In genomic region chr10:103636492-103636891, GRCh38 we compare ENCODE assay signal across 14 cellular contexts.
DNase-seq lines count a peak whose midpoint lies in the region; FAIRE-seq and TF ChIP-seq lines count a peak whose summit lies in the region.
"Had no signal": no experiment of that assay in that cellular context is flagged by ENCODE, and none has a peak within 500 bp of the region (broad histone marks: within the 10 kb centered on the region; RNA-seq: fewer than 3 reads in every experiment).

No MANE protein-coding gene starts in this region.

- H3K27me3 ChIP-seq in HUES6 (ENCODE audit: control insufficient read depth, insufficient read depth, low read length) (no peaks in the 10 kb centered on the region), Caco-2 (replicated peaks; ENCODE audit: control insufficient read depth, insufficient read depth, low read length) (no peaks in the 10 kb centered on the region)
- H3K27me3 ChIP-seq: brain microvascular endothelial cell had no signal

- peak overlapping the region; percentile 24 for H3K9ac ChIP-seq in HUES6 (ENCODE audit: low read length)
- no peak overlapping the region for H3K9ac ChIP-seq in kidney (ENCODE audit: low read length in 2 of 2)

- TF ChIP-seq CTCF in brain (conservative IDR thresholded peaks at IDR 0.05): no peak
- no peak for TF ChIP-seq CTCF in kidney (IDR thresholded peaks at IDR 0.05; ENCODE audit: borderline replicate concordance, extremely low read depth, insufficient read depth)
- no peak for TF ChIP-seq CTCF in Caco-2 (IDR thresholded peaks at IDR 0.05; ENCODE audit: insufficient read depth in 1 of 2, low read depth in 1 of 2, low read length in 1 of 2, severe bottlenecking in 1 of 2, unreplicated experiment in 1 of 2)
- TF ChIP-seq CTCF in OCI-LY7 (conservative IDR thresholded peaks at IDR 0.05; ENCODE audit: low read length): no peak

- H3K4me3 Mint-ChIP-seq in brain (peak overlapping the region in 1 of 5 experiments; percentile 22), Caco-2 (ENCODE audit: unreplicated experiment) (no peak overlapping the region)
- H3K4me3 Mint-ChIP-seq: activated CD8-positive, alpha-beta memory T cell treated with anti-CD3 and anti-CD28 coated beads, Interleukin-2, amount 10 ng/mL, durations not matched to agents 7 days and 5 days; naive thymus-derived CD8-positive, alpha-beta T cell; stimulated activated naive CD8-positive, alpha-beta T cell treated with anti-CD3 and anti-CD28 coated beads, Interleukin-15, Interleukin-2, amounts not matched to agents 100 ng/mL and 50 ng/mL, for 24 hours had no signal

- H3K27me3 Mint-ChIP-seq in brain: no peaks in the 10 kb centered on the region
- no peaks in the 10 kb centered on the region for H3K27me3 Mint-ChIP-seq in Caco-2 (ENCODE audit: insufficient read depth, unreplicated experiment)
- H3K27me3 Mint-ChIP-seq: activated CD8-positive, alpha-beta memory T cell treated with anti-CD3 and anti-CD28 coated beads, Interleukin-2, amount 10 ng/mL, durations not matched to agents 7 days and 5 days; naive thymus-derived CD8-positive, alpha-beta T cell; stimulated activated naive CD8-positive, alpha-beta T cell treated with anti-CD3 and anti-CD28 coated beads, Interleukin-15, Interleukin-2, amounts not matched to agents 100 ng/mL and 50 ng/mL, for 24 hours had no signal

- H3K9me2 ChIP-seq in OCI-LY7 (ENCODE audit: insufficient read depth, low read length): no peaks in the 10 kb centered on the region

- no peaks in the 10 kb centered on the region for H3K79me2 ChIP-seq in OCI-LY7 (ENCODE audit: insufficient read depth, low read depth, low read length)

- H3K27ac Mint-ChIP-seq in brain (peak overlapping the region; percentile 40 to 89 (median 89)), Caco-2 (ENCODE audit: unreplicated experiment) (no peak overlapping the region)
- H3K27ac Mint-ChIP-seq: activated CD8-positive, alpha-beta memory T cell treated with anti-CD3 and anti-CD28 coated beads, Interleukin-2, amount 10 ng/mL, durations not matched to agents 7 days and 5 days; stimulated activated naive CD8-positive, alpha-beta T cell treated with anti-CD3 and anti-CD28 coated beads, Interleukin-15, Interleukin-2, amounts not matched to agents 100 ng/mL and 50 ng/mL, for 24 hours had no signal

- POLR2A ChIA-PET in Caco-2 (lab: Charles Lee) (interaction anchor here (0.6 kb wide), 1 partner anchor 818 kb away, joined by 8 read pairs; no protein-coding TSS in a partner anchor), OCI-LY7 (lab: Charles Lee) (interaction anchor here (1.2 kb wide), 1 partner anchor 9 kb away, joined by 5 read pairs; no protein-coding TSS in a partner anchor)

- no peak for FAIRE-seq in kidney (lab: Jason Lieb, UNC)

- H3K9me3 Mint-ChIP-seq in brain: no peaks in the 10 kb centered on the region
- H3K9me3 Mint-ChIP-seq in Caco-2 (ENCODE audit: unreplicated experiment): no peaks in the 10 kb centered on the region
- H3K9me3 Mint-ChIP-seq: naive thymus-derived CD8-positive, alpha-beta T cell; stimulated activated naive CD8-positive, alpha-beta T cell treated with anti-CD3 and anti-CD28 coated beads, Interleukin-15, Interleukin-2, amounts not matched to agents 100 ng/mL and 50 ng/mL, for 24 hours had no signal

- DNase-seq in kidney: peak; percentile 81
- peak in 5 of 49 donors; percentile 20 to 38 (median 29) for DNase-seq in substantia nigra (lab: John Stamatoyannopoulos, UW)
- no peak for DNase-seq in Caco-2
- no peak for DNase-seq in NOMO-1 treated with DMSO at 0.1 percent for 48 hours (lab: John Stamatoyannopoulos, UW; ENCODE audit: unreplicated experiment)
- DNase-seq in OCI-LY7 (ENCODE audit: low spot score): no peak
- DNase-seq: activated CD8-positive, alpha-beta memory T cell treated with anti-CD3 and anti-CD28 coated beads, Interleukin-2, amount 10 ng/mL, durations not matched to agents 7 days and 5 days; brain microvascular endothelial cell; DMS53; naive thymus-derived CD8-positive, alpha-beta T cell; NCI-H510A treated with DMSO at 0.1 percent for 48 hours; T-helper 1 cell had no signal

- intact Hi-C loops in kidney (cut with DNase I): no loop called here
- intact Hi-C loops in Caco-2 (cut with micrococcal nuclease; ENCODE audit: unreplicated experiment): no loop called here
- intact Hi-C loops in OCI-LY7 (cut with micrococcal nuclease; ENCODE audit: unreplicated experiment): no loop called here

- H3K27ac ChIP-seq in HUES6 (ENCODE audit: low read depth, low read length): no peak overlapping the region
- no peak overlapping the region for H3K27ac ChIP-seq in kidney (ENCODE audit: low read depth in 2 of 2, low read length in 2 of 2)
- H3K27ac ChIP-seq in substantia nigra (ENCODE audit: low read depth, low read length, poor library complexity, severe bottlenecking): peak overlapping the region; percentile 79
- no peak overlapping the region for H3K27ac ChIP-seq in OCI-LY7 (ENCODE audit: low read depth, low read length, poor library complexity, severe bottlenecking)
- H3K27ac ChIP-seq: brain microvascular endothelial cell had no signal

- H4K20me1 ChIP-seq in OCI-LY7 (ENCODE audit: insufficient read depth, low read length): no peaks in the 10 kb centered on the region

- H3K4me1 ChIP-seq in HUES6 (ENCODE audit: control insufficient read depth, insufficient read depth, low read length) (peaks cover 39% of the 10 kb centered on the region), kidney (ENCODE audit: control insufficient read depth in 1 of 2, insufficient read depth in 1 of 2, low read depth in 1 of 2, low read length in 2 of 2) (peaks cover 0 to 11% of the 10 kb centered on the region in 2 donors), Caco-2 (no peaks in the 10 kb centered on the region), OCI-LY7 (ENCODE audit: insufficient read depth, low read length, poor library complexity, severe bottlenecking) (no peaks in the 10 kb centered on the region)

- CTCF ChIA-PET in Caco-2 (lab: Charles Lee): no interaction called here
- CTCF ChIA-PET in OCI-LY7 (lab: Charles Lee; ENCODE audit: unreplicated experiment): interaction anchor here (1.2 kb wide), 1 partner anchor 24 kb away, joined by 4 read pairs; no protein-coding TSS in a partner anchor

- H3K9me3 ChIP-seq in HUES6 (ENCODE audit: control insufficient read depth, insufficient read depth, low read depth, low read length) (no peaks in the 10 kb centered on the region), kidney (ENCODE audit: control insufficient read depth in 1 of 2, low read length in 2 of 2) (no peaks in the 10 kb centered on the region), Caco-2 (no peaks in the 10 kb centered on the region), OCI-LY7 (ENCODE audit: low read length) (no peaks in the 10 kb centered on the region)

- no peak overlapping the region for H2AFZ ChIP-seq in OCI-LY7 (ENCODE audit: low read length)

- BruUV-seq in Caco-2 (replicated peaks; lab: Mats Ljungman, UMichigan): no TSS peak
- no TSS peak for BruUV-seq in OCI-LY7 (replicated peaks; lab: Mats Ljungman, UMichigan)

- H3K4me1 Mint-ChIP-seq in brain (peaks cover 56% of the 10 kb centered on the region), Caco-2 (ENCODE audit: low read depth, unreplicated experiment) (no peaks in the 10 kb centered on the region)
- H3K4me1 Mint-ChIP-seq: naive thymus-derived CD8-positive, alpha-beta T cell had no signal

- H3K4me3 ChIP-seq in HUES6 (ENCODE audit: low read depth, low read length) (no peak overlapping the region), kidney (ENCODE audit: low read length in 2 of 2) (no peak overlapping the region), Caco-2 (ENCODE audit: low read depth, low read length) (no peak overlapping the region), OCI-LY7 (ENCODE audit: low read depth, low read length, poor library complexity, severe bottlenecking) (no peak overlapping the region)

- peaks cover 4% of the 10 kb centered on the region for H3K36me3 Mint-ChIP-seq in brain
- no peaks in the 10 kb centered on the region for H3K36me3 Mint-ChIP-seq in Caco-2 (ENCODE audit: insufficient read depth, unreplicated experiment)
- H3K36me3 Mint-ChIP-seq: activated CD8-positive, alpha-beta memory T cell treated with anti-CD3 and anti-CD28 coated beads, Interleukin-2, amount 10 ng/mL, durations not matched to agents 7 days and 5 days had no signal

- no peaks in the 10 kb centered on the region for H3K36me3 ChIP-seq in HUES6 (ENCODE audit: control insufficient read depth, insufficient read depth, low read length)
- peaks cover 0 to 4% of the 10 kb centered on the region in 2 donors for H3K36me3 ChIP-seq in kidney (ENCODE audit: control insufficient read depth in 1 of 2, insufficient read depth in 2 of 2, low read length in 2 of 2)
- H3K36me3 ChIP-seq in Caco-2 (ENCODE audit: control insufficient read depth, insufficient read depth, low read length): no peaks in the 10 kb centered on the region
- no peaks in the 10 kb centered on the region for H3K36me3 ChIP-seq in OCI-LY7 (ENCODE audit: insufficient read depth, low read length)

- no peak overlapping the region for H3K4me2 ChIP-seq in OCI-LY7 (ENCODE audit: low read length)
